In genomic region chr7:129218514-129219036, GRCh38 we compare ENCODE assay signal across 8 cellular contexts. TPM values are rescaled to one million over a fixed set of nuclear protein-coding genes. Genes with fewer than 3 reads are reported as not detected.
A peak's percentile ranks its signal among the peaks of the same experiment; 100 is the strongest.
DNase-seq lines count a peak whose midpoint lies in the region; ATAC-seq and TF ChIP-seq lines count a peak whose summit lies in the region.

No MANE protein-coding gene starts in this region.

- no peak for ATAC-seq in HG03432 (IDR thresholded peaks at IDR 0.05; ENCODE audit: unreplicated experiment)

- no peaks in the 10 kb centered on the region for H3K9me3 ChIP-seq in GM23248 (ENCODE audit: low read depth)
- no peaks in the 10 kb centered on the region for H3K9me3 ChIP-seq in adipocyte (ENCODE audit: control insufficient read depth, low read length)
- H3K9me3 ChIP-seq in left ventricle myocardium inferior (replicated peaks): no peaks in the 10 kb centered on the region

- H3K9ac ChIP-seq in GM23248: no peak overlapping the region
- no peak overlapping the region for H3K9ac ChIP-seq in adipocyte (ENCODE audit: low read length)

- H3K36me3 ChIP-seq in GM23248 (ENCODE audit: low read depth) (no peaks in the 10 kb centered on the region), adipocyte (ENCODE audit: control insufficient read depth, insufficient read depth, low read length, severe bottlenecking) (no peaks in the 10 kb centered on the region), left ventricle myocardium inferior (no peaks in the 10 kb centered on the region)

- no peaks in the 10 kb centered on the region for H3K27me3 ChIP-seq in GM23248 (replicated peaks; ENCODE audit: insufficient read depth)
- peaks cover 6% of the 10 kb centered on the region for H3K27me3 ChIP-seq in adipocyte (replicated peaks; ENCODE audit: control insufficient read depth, insufficient read depth, low read length)
- peaks cover 9% of the 10 kb centered on the region for H3K27me3 ChIP-seq in left ventricle myocardium inferior (ENCODE audit: low read depth)

- intact Hi-C loops in left ventricle myocardium inferior (cut with micrococcal nuclease): loop anchor here (5.0 to 10.0 kb wide), 2 partner anchors 79 to 256 kb away; no protein-coding TSS in a partner anchor

- no peaks in the 10 kb centered on the region for H3K79me2 ChIP-seq in GM23248 (ENCODE audit: insufficient read depth)

- H3K4me3 ChIP-seq in GM23248 (no peak overlapping the region), adipocyte (ENCODE audit: low read length) (no peak overlapping the region), left ventricle myocardium inferior (no peak overlapping the region)

- TF ChIP-seq CTCF in left ventricle myocardium inferior (IDR thresholded peaks at IDR 0.05; ENCODE audit: borderline replicate concordance): peak; percentile 92

- no peaks in the 10 kb centered on the region for H4K20me1 ChIP-seq in GM23248 (ENCODE audit: insufficient read depth)

- 16 to 17% methylated on average over 9 of the region's 9 CpGs for WGBS in GM23248 (ENCODE audit: low coverage in 1 of 2, low lambda C conversion rate in 2 of 2, missing lambda C conversion rate in 2 of 2), 2 experiments

- no peak overlapping the region for H2AFZ ChIP-seq in GM23248

- H3K27ac ChIP-seq in GM23248: no peak overlapping the region
- no peak overlapping the region for H3K27ac ChIP-seq in left ventricle myocardium inferior (replicated peaks)

- H3K9me2 ChIP-seq in GM23248 (ENCODE audit: insufficient read depth): no peaks in the 10 kb centered on the region

- no peak overlapping the region for H3K4me2 ChIP-seq in GM23248 (ENCODE audit: unreplicated experiment)

- no peaks in the 10 kb centered on the region for H3K4me1 ChIP-seq in GM23248 (ENCODE audit: insufficient read depth)
- H3K4me1 ChIP-seq in adipocyte (ENCODE audit: control insufficient read depth, insufficient read depth, low read length): no peaks in the 10 kb centered on the region
- peaks cover 3% of the 10 kb centered on the region for H3K4me1 ChIP-seq in left ventricle myocardium inferior

- no peaks in the 10 kb centered on the region for H3F3A ChIP-seq in GM23248 (ENCODE audit: insufficient read depth)

- in situ Hi-C loops in GM23248 (cut with MboI): loop anchor here (25.0 kb wide), 1 partner anchor 419 kb away; no protein-coding TSS in a partner anchor

- DNase-seq in Ammon's horn (ENCODE audit: low spot score) (peak; percentile 90), GM23248 (peak; percentile 87), NCI-H1694 treated with DMSO at 0.1 percent for 48 hours (lab: John Stamatoyannopoulos, UW) (peak; percentile 81), T follicular helper cell (ENCODE audit: low read depth) (peak; percentile 69), adipocyte (ENCODE audit: low read depth) (peak; percentile 95), left ventricle myocardium inferior (peak; percentile 83), renal cortical epithelial cell (ENCODE audit: low read depth) (peak; percentile 72)

RNA-seq across cellular contexts. Expression of gene AHCYL2, which starts 6.3 kb away (rescaled TPM):
- total RNA-seq in GM23248 (2014; rRNA removed; shearing (Covaris generic)): 8.9 and 9.5 TPM in 2 replicates
- 1.9 and 2.3 TPM in 2 replicates for polyA plus RNA-seq in GM23248 (2016; fragmentation: Nextera tagmentation; extraction: Ambion mirVana)
- total RNA-seq in left ventricle myocardium inferior (6.0 TPM), renal cortical epithelial cell (11.3 and 34.3 TPM in 2 replicates)

RNA-seq across cellular contexts. Expression of gene SMO, which starts 30.1 kb away (rescaled TPM):
- total RNA-seq in GM23248 (2014; rRNA removed; shearing (Covaris generic)): 14.7 and 16.3 TPM in 2 replicates
- 2.3 and 2.5 TPM in 2 replicates for polyA plus RNA-seq in GM23248 (2016; fragmentation: Nextera tagmentation; extraction: Ambion mirVana)
- 4.6 TPM for total RNA-seq in left ventricle myocardium inferior
- 6.3 and 26.0 TPM in 2 replicates for total RNA-seq in renal cortical epithelial cell
